9 cellular contexts compared by ENCODE assay signal in the genomic region with DNA sequence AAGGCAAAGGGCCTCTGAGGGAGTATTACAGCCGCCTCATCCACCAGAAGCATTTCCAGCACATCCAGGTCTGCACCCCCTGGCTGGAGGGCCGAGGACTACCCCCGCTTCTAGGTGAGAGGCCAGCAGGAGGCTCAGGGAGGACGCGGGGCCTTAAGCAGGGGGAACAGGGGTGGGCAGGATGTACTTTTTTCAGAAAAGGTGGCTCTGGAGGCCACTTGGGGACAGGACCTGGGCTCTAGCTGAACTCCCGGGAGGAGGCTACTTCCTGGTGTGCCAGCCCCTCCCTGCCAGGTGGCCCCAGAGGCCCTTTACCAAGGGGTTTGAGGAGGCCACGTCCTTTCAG. TPM values are rescaled to one million over a fixed set of nuclear protein-coding genes. Genes with fewer than 3 reads are reported as not detected.
A peak's percentile ranks its signal among the peaks of the same experiment; 100 is the strongest.
DNase-seq lines count a peak whose midpoint lies in the region; ATAC-seq, FAIRE-seq and TF ChIP-seq lines count a peak whose summit lies in the region.
"Not testable (repeated sequence)": the region's sequence is repeated elsewhere in the genome, so short reads cannot be mapped to it uniquely, and the experiment has no call there.
"Had no signal": no experiment of that assay in that cellular context is flagged by ENCODE, and none has a peak within 500 bp of the region (broad histone marks: within the 10 kb centered on the region; RNA-seq: fewer than 3 reads in every experiment).

No MANE protein-coding gene starts in this region.

- H3K4me2 ChIP-seq in astrocyte (ENCODE audit: low read length): peak overlapping the region; percentile 33
- not testable (repeated sequence) for H3K4me2 ChIP-seq in endothelial cell of umbilical vein (ENCODE audit: insufficient read depth, low read length)

- FAIRE-seq in astrocyte (lab: Jason Lieb, UNC); endothelial cell of umbilical vein (lab: Jason Lieb, UNC): not testable (repeated sequence)

- not testable (repeated sequence) for H2AFZ ChIP-seq in astrocyte (ENCODE audit: low read depth, low read length)
- peak overlapping the region; percentile 84 for H2AFZ ChIP-seq in endothelial cell of umbilical vein (ENCODE audit: low read depth, low read length)

- POLR2A ChIA-PET in activated CD4-positive, alpha-beta T cell treated with anti-CD3 and anti-CD28 coated beads, Interleukin-2, amount 10 ng/mL, durations not matched to agents 7 days and 5 days (lab: Charles Lee); endothelial cell of umbilical vein (lab: Charles Lee): not testable (repeated sequence)

- H3K79me2 ChIP-seq in astrocyte (ENCODE audit: insufficient read depth, low read length); endothelial cell of umbilical vein (ENCODE audit: control insufficient read depth, insufficient read depth, low read length): not testable (repeated sequence)

- peak overlapping the region; percentile 52 for H3K27ac Mint-ChIP-seq in Calu3 (ENCODE audit: unreplicated experiment)
- H3K27ac Mint-ChIP-seq in activated CD4-positive, alpha-beta T cell treated with anti-CD3 and anti-CD28 coated beads, Interleukin-2, amount 10 ng/mL, durations not matched to agents 7 days and 5 days: peak overlapping the region; percentile 15
- not testable (repeated sequence) for H3K27ac Mint-ChIP-seq in astrocyte (ENCODE audit: unreplicated experiment)

- not testable (repeated sequence) for H3K27me3 ChIP-seq in MG63; astrocyte (ENCODE audit: insufficient read depth, low read length); endothelial cell of umbilical vein (ENCODE audit: control insufficient read depth in 2 of 2, insufficient read depth in 2 of 2, low read length in 2 of 2); lower lobe of right lung (ENCODE audit: low read depth); spleen (replicated peaks in 1 of 7); uterus

- H4K20me1 ChIP-seq in astrocyte (ENCODE audit: insufficient read depth, low read length); endothelial cell of umbilical vein (replicated peaks; ENCODE audit: control insufficient read depth, extremely low read depth, insufficient read depth, low read length): not testable (repeated sequence)

- H3K27ac ChIP-seq in astrocyte (ENCODE audit: low read depth, low read length); endothelial cell of umbilical vein (ENCODE audit: insufficient read depth, low read depth, low read length); lower lobe of right lung; uterus: not testable (repeated sequence)
- H3K27ac ChIP-seq in spleen: peak overlapping the region in 1 of 8 donors; percentile 61

- CTCF ChIA-PET in Calu3 (lab: Charles Lee); activated CD4-positive, alpha-beta T cell treated with anti-CD3 and anti-CD28 coated beads, Interleukin-2, amount 10 ng/mL, durations not matched to agents 7 days and 5 days (lab: Charles Lee); endothelial cell of umbilical vein (lab: Charles Lee): not testable (repeated sequence)

- H3K27me3 Mint-ChIP-seq in Calu3 (ENCODE audit: unreplicated experiment); activated CD4-positive, alpha-beta T cell treated with anti-CD3 and anti-CD28 coated beads, Interleukin-2, amount 10 ng/mL, durations not matched to agents 7 days and 5 days; astrocyte (ENCODE audit: low read depth, unreplicated experiment): not testable (repeated sequence)

- not testable (repeated sequence) for H3K9me3 ChIP-seq in MG63; astrocyte (ENCODE audit: insufficient read depth, low read depth, low read length); endothelial cell of umbilical vein (replicated peaks; ENCODE audit: control insufficient read depth, insufficient read depth, low read length); lower lobe of right lung; spleen; uterus

- dilution Hi-C loops in endothelial cell of umbilical vein (cut with MboI; ENCODE audit: extremely low pct_ligation_motif_present, low sequenced_read_pairs): not testable (repeated sequence)

- not testable (repeated sequence) for ATAC-seq in lower lobe of right lung

- peak overlapping the region; percentile 61 for H3K4me3 Mint-ChIP-seq in Calu3 (ENCODE audit: low read depth, unreplicated experiment)
- peak overlapping the region; percentile 51 for H3K4me3 Mint-ChIP-seq in activated CD4-positive, alpha-beta T cell treated with anti-CD3 and anti-CD28 coated beads, Interleukin-2, amount 10 ng/mL, durations not matched to agents 7 days and 5 days
- not testable (repeated sequence) for H3K4me3 Mint-ChIP-seq in astrocyte (ENCODE audit: unreplicated experiment)

- not testable (repeated sequence) for H3K9me3 Mint-ChIP-seq in Calu3 (ENCODE audit: low read depth, unreplicated experiment); activated CD4-positive, alpha-beta T cell treated with anti-CD3 and anti-CD28 coated beads, Interleukin-2, amount 10 ng/mL, durations not matched to agents 7 days and 5 days
- peaks cover 11% of the 10 kb centered on the region for H3K9me3 Mint-ChIP-seq in astrocyte (ENCODE audit: unreplicated experiment)

- H3K9me1 ChIP-seq in endothelial cell of umbilical vein (replicated peaks; ENCODE audit: control insufficient read depth, extremely low read depth, insufficient read depth, low read length): not testable (repeated sequence)

- not testable (repeated sequence) for BruUV-seq in Calu3 (replicated peaks; lab: Mats Ljungman, UMichigan); endothelial cell of umbilical vein (replicated peaks; lab: Mats Ljungman, UMichigan)

- intact Hi-C loops in Calu3 (cut with micrococcal nuclease; ENCODE audit: unreplicated experiment); endothelial cell of umbilical vein (cut with micrococcal nuclease); lower lobe of right lung (cut with DNase I); spleen (cut with DNase I; ENCODE audit: low total_unique reads); uterus (cut with DNase I; ENCODE audit: low total_unique reads): not testable (repeated sequence)

- H3K4me3 ChIP-seq in MG63 (peak overlapping the region; percentile 66), endothelial cell of umbilical vein (replicated peaks in 1 of 3; ENCODE audit: insufficient read depth in 1 of 3, low read depth in 1 of 3, low read length in 3 of 3) (peak overlapping the region in 1 of 3 experiments; percentile 27), lower lobe of right lung (peak overlapping the region; percentile 40), spleen (peak overlapping the region; percentile 11 to 65 (median 22)), uterus (peak overlapping the region; percentile 6 to 29)
- H3K4me3 ChIP-seq in astrocyte (ENCODE audit: insufficient read depth, low read depth, low read length): not testable (repeated sequence)

- H3K4me1 Mint-ChIP-seq in Calu3 (ENCODE audit: low read depth, unreplicated experiment); astrocyte (ENCODE audit: low read depth, unreplicated experiment): not testable (repeated sequence)
- peaks cover 13% of the 10 kb centered on the region for H3K4me1 Mint-ChIP-seq in activated CD4-positive, alpha-beta T cell treated with anti-CD3 and anti-CD28 coated beads, Interleukin-2, amount 10 ng/mL, durations not matched to agents 7 days and 5 days

- H3K36me3 Mint-ChIP-seq in Calu3 (ENCODE audit: insufficient read depth, unreplicated experiment): peaks cover 14% of the 10 kb centered on the region
- not testable (repeated sequence) for H3K36me3 Mint-ChIP-seq in activated CD4-positive, alpha-beta T cell treated with anti-CD3 and anti-CD28 coated beads, Interleukin-2, amount 10 ng/mL, durations not matched to agents 7 days and 5 days (ENCODE audit: low read depth); astrocyte (ENCODE audit: low read depth, unreplicated experiment)

- not testable (repeated sequence) for DNase-seq in Calu3; MG63; activated CD4-positive, alpha-beta T cell treated with anti-CD3 and anti-CD28 coated beads, Interleukin-2, amount 10 ng/mL, durations not matched to agents 7 days and 5 days; astrocyte (ENCODE audit: low read depth); endothelial cell of umbilical vein (ENCODE audit: low read depth, low spot score); lower lobe of right lung; spleen; uterus

- H3K9ac ChIP-seq in astrocyte (ENCODE audit: low read length): peak overlapping the region; percentile 48
- not testable (repeated sequence) for H3K9ac ChIP-seq in endothelial cell of umbilical vein (replicated peaks; ENCODE audit: extremely low read depth, insufficient read depth, low read length)

- 21 to 62% (median 29%) methylated on average over 4 to 7 of the region's 7 CpGs for WGBS in spleen, 5 donors

- not testable (repeated sequence) for H3K4me1 ChIP-seq in astrocyte (ENCODE audit: insufficient read depth, low read length); endothelial cell of umbilical vein (ENCODE audit: control insufficient read depth, extremely low read depth, insufficient read depth, low read length); lower lobe of right lung; uterus
- H3K4me1 ChIP-seq in spleen: peaks cover 0 to 19% (median 3%) of the 10 kb centered on the region in 6 donors

- not testable (repeated sequence) for TF ChIP-seq CTCF in Calu3 (IDR thresholded peaks at IDR 0.05; ENCODE audit: unreplicated experiment); astrocyte (IDR thresholded peaks at IDR 0.05; ENCODE audit: insufficient read depth, low read depth, low read length); endothelial cell of umbilical vein (IDR thresholded peaks at IDR 0.05; ENCODE audit: extremely low read depth in 1 of 2, insufficient read depth in 1 of 2, low read depth in 1 of 2, low read length in 2 of 2); lower lobe of right lung (IDR thresholded peaks at IDR 0.05); spleen (IDR thresholded peaks at IDR 0.05 in 8 of 11, conservative IDR thresholded peaks at IDR 0.05 in 3 of 11); uterus (IDR thresholded peaks at IDR 0.05)

- not testable (repeated sequence) for TF ChIP-seq POLR2A in endothelial cell of umbilical vein (IDR thresholded peaks at IDR 0.05; ENCODE audit: low read depth, low read length); spleen (IDR thresholded peaks at IDR 0.05); uterus (IDR thresholded peaks at IDR 0.05)

- peaks cover 29% of the 10 kb centered on the region for H3K36me3 ChIP-seq in MG63
- H3K36me3 ChIP-seq in astrocyte (ENCODE audit: insufficient read depth, low read length); endothelial cell of umbilical vein (ENCODE audit: control insufficient read depth in 2 of 2, extremely low read depth in 1 of 2, insufficient read depth in 2 of 2, low read length in 2 of 2); lower lobe of right lung; spleen; uterus: not testable (repeated sequence)

RNA-seq across cellular contexts. Expression of gene FAM90A1, which starts 0.3 kb away (rescaled TPM):
- 0.50 and 0.61 TPM in 2 replicates for total RNA-seq in Calu3 (2022)
- 0.07 and 0.43 TPM in 2 replicates for total RNA-seq in MG63 (2014; rRNA removed; shearing (Covaris generic); ENCODE audit: low replicate concordance)
- under 1 TPM in 1 of 2 experiments, not detected in 1; 0.15 TPM for total RNA-seq in activated CD4-positive, alpha-beta T cell treated with anti-CD3 and anti-CD28 coated beads, Interleukin-2, amount 10 ng/mL, durations not matched to agents 7 days and 5 days
- not detected in 2 replicates for total RNA-seq in astrocyte
- total RNA-seq in endothelial cell of umbilical vein: not detected in 2 replicates
- 0.10 and 0.13 TPM in 2 replicates for polyA plus RNA-seq in endothelial cell of umbilical vein
- 0.10 and 0.13 TPM in 2 replicates for polyA plus RNA-seq in endothelial cell of umbilical vein (2011; cell fraction: cytosol; rRNA removed)
- polyA plus RNA-seq in endothelial cell of umbilical vein (2011; cell fraction: nucleus; rRNA removed): 0.06 TPM in 1 of 2 replicates, not detected in the other
- polyA plus RNA-seq in endothelial cell of umbilical vein (2012): 0.08 and 0.12 TPM in 2 replicates
- polyA minus RNA-seq in endothelial cell of umbilical vein: not detected in 2 replicates
- polyA minus RNA-seq in endothelial cell of umbilical vein (2011; cell fraction: cytosol; rRNA and poly(A)+ RNA removed): not detected
- not detected in 2 replicates for polyA minus RNA-seq in endothelial cell of umbilical vein (2011; cell fraction: nucleus; rRNA and poly(A)+ RNA removed)
- total RNA-seq in lower lobe of right lung: 0.47 TPM
- total RNA-seq in spleen: under 1 TPM in 5 of 7 donors, not detected in 2; 0.14 to 0.73 (median 0.19) TPM
- polyA plus RNA-seq in spleen: under 1 TPM; 0.20 to 0.35 (median 0.32) TPM
- total RNA-seq in uterus: under 1 TPM in 1 of 4 donors, not detected in 3; 0.21 TPM
- total RNA-seq: dermis blood vessel endothelial cell had no signal
